28 cellular contexts compared by ENCODE assay signal in genomic region chr15:32817570-32817969, GRCh38.
"Had no signal": no experiment of that assay in that cellular context is flagged by ENCODE, and none has a peak within 500 bp of the region (broad histone marks: within the 10 kb centered on the region; RNA-seq: fewer than 3 reads in every experiment).

No MANE protein-coding gene starts in this region.

- H3K9me3 ChIP-seq: esophagus muscularis mucosa, gastroesophageal sphincter, heart left ventricle, left lung, mucosa of descending colon, psoas muscle, spleen, testis, tibial artery had no signal

- H3K4me2 ChIP-seq: hepatocyte, neural progenitor cell had no signal

- H3K4me1 ChIP-seq: heart left ventricle, left lung, psoas muscle, spleen, testis, tibial artery had no signal

- H3K27me3 ChIP-seq: esophagus muscularis mucosa, foreskin keratinocyte, gastroesophageal sphincter, heart left ventricle, neural progenitor cell, spleen, testis, tibial artery had no signal

- ATAC-seq: foreskin keratinocyte; gastroesophageal sphincter; heart left ventricle; left cardiac atrium; left lung; mucosa of descending colon; natural killer cell treated with Interleukin-12 subunit alpha and Interleukin-12 subunit beta and Interleukin-15 and Interleukin-18, amount 100 ng/mL, for 72 hours; psoas muscle; right cardiac atrium; stimulated activated memory B cell treated with anti-CD40 and anti-IgM and Interleukin-4, amounts not matched to agents 10 μg/mL and 1 μg/mL and 100 μg/mL, for 72 hours; stimulated activated naive CD8-positive, alpha-beta T cell treated with anti-CD3 and anti-CD28 coated beads, Interleukin-15, Interleukin-2, amounts not matched to agents 100 U/mL and 50 U/mL, for 24 hours had no signal

- H3K36me3 ChIP-seq: esophagus muscularis mucosa, gastroesophageal sphincter, heart left ventricle, left lung, neural progenitor cell, spleen, tibial artery had no signal

- H3K4me3 ChIP-seq: coronary artery, esophagus muscularis mucosa, gastroesophageal sphincter, heart left ventricle, hepatocyte, left lung, mucosa of descending colon, neural progenitor cell, psoas muscle, skin epidermis, spleen, testis, tibial artery had no signal

- DNase-seq: dermis blood vessel endothelial cell; effector memory CD4-positive, alpha-beta T cell; foreskin keratinocyte; heart left ventricle; kidney; left cardiac atrium; left lung; mesenchymal stem cell; mucosa of descending colon; naive B cell; posterior cingulate gyrus; psoas muscle; right cardiac atrium; spleen; stimulated activated CD4-positive, alpha-beta T cell treated with anti-CD3 and anti-CD28 coated beads, Interleukin-4, amount 100 ng/mL, for 4 hours; stimulated activated naive CD8-positive, alpha-beta T cell treated with anti-CD3 and anti-CD28 coated beads, Interleukin-15, Interleukin-2, amounts not matched to agents 100 U/mL and 50 U/mL, for 24 hours; substantia nigra; testis; tibial artery had no signal

- H2AFZ ChIP-seq: hepatocyte, neural progenitor cell had no signal

- FAIRE-seq: endothelial cell of umbilical vein had no signal

- H3K27ac ChIP-seq: coronary artery, esophagus muscularis mucosa, foreskin keratinocyte, gastroesophageal sphincter, heart left ventricle, hepatocyte, left lung, neural progenitor cell, psoas muscle, skin epidermis, spleen, testis, tibial artery had no signal

- H3K79me2 ChIP-seq: hepatocyte had no signal

- H3K9ac ChIP-seq: neural progenitor cell had no signal
